ENCODE assay signal across 10 cellular contexts in the genomic region with DNA sequence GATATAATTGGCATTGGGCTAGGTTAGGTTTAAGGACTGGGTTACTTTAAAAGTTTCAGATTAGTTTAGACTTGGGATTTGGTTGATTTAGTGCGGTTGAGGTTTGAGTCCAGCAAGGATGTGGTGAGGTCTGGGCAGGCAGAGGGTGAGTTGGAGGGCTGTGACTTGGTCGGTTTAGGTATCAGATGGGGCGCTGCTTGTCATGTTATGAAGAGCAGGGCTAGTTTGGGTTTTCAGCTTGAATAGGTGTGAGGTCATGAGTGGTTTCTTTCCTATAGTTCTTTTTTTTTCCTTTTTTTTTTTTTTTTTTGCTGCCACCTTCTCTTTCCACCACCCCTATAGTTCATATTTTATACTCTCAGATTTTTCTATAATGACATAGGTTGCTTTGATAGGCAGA. TPM values are rescaled to one million over a fixed set of nuclear protein-coding genes. Genes with fewer than 3 reads are reported as not detected.
A peak's percentile ranks its signal among the peaks of the same experiment; 100 is the strongest.
DNase-seq lines count a peak whose midpoint lies in the region; ATAC-seq, FAIRE-seq and TF ChIP-seq lines count a peak whose summit lies in the region.
"Had no signal": no experiment of that assay in that cellular context is flagged by ENCODE, and none has a peak within 500 bp of the region (broad histone marks: within the 10 kb centered on the region; RNA-seq: fewer than 3 reads in every experiment).

No MANE protein-coding gene starts in this region.

- WGBS in sigmoid colon, 2 donors, result 64 to 79% methylated on average over 3 of the region's 3 CpGs

- ATAC-seq in GM21423 (IDR thresholded peaks at IDR 0.05; ENCODE audit: unreplicated experiment), result peak; percentile 40
- ATAC-seq in activated naive CD8-positive, alpha-beta T cell treated with anti-CD3 and anti-CD28 coated beads, Interleukin-2, amount 50 U/mL, for 24 hours, result peak; percentile 41

- no peak overlapping the region for H3K4me3 ChIP-seq in CD4-positive, alpha-beta memory T cell (ENCODE audit: low read length in 2 of 2)
- no peak overlapping the region for H3K4me3 ChIP-seq in sigmoid colon
- H3K4me3 ChIP-seq: colonic mucosa, Peyer's patch had no signal

- peaks cover 71% of the 10 kb centered on the region for H3K4me1 ChIP-seq in CD4-positive, alpha-beta memory T cell (ENCODE audit: insufficient read depth, low read length)
- peaks cover 0 to 86% (median 76%) of the 10 kb centered on the region in 4 donors for H3K4me1 ChIP-seq in sigmoid colon

- no peaks in the 10 kb centered on the region for H3K36me3 ChIP-seq in CD4-positive, alpha-beta memory T cell (ENCODE audit: insufficient read depth, low read length)
- H3K36me3 ChIP-seq in sigmoid colon, result peaks cover 0 to 15% (median 0%) of the 10 kb centered on the region in 4 donors
- H3K36me3 ChIP-seq: colonic mucosa had no signal

- H3K9me3 Mint-ChIP-seq in CD4-positive, alpha-beta memory T cell, result peaks cover 0 to 2% (median 0%) of the 10 kb centered on the region in 8 donors
- no peaks in the 10 kb centered on the region for H3K9me3 Mint-ChIP-seq in activated naive CD8-positive, alpha-beta T cell treated with anti-CD3 and anti-CD28 coated beads, Interleukin-2, amount 50 U/mL, for 24 hours

- peaks cover 11 to 12% of the 10 kb centered on the region in 2 donors for H3K36me3 Mint-ChIP-seq in CD4-positive, alpha-beta memory T cell
- peaks cover 7% of the 10 kb centered on the region for H3K36me3 Mint-ChIP-seq in activated naive CD8-positive, alpha-beta T cell treated with anti-CD3 and anti-CD28 coated beads, Interleukin-2, amount 50 U/mL, for 24 hours (ENCODE audit: low read depth)

- peaks cover 0 to 2% of the 10 kb centered on the region in 2 donors for H3K27me3 Mint-ChIP-seq in CD4-positive, alpha-beta memory T cell
- H3K27me3 Mint-ChIP-seq in activated naive CD8-positive, alpha-beta T cell treated with anti-CD3 and anti-CD28 coated beads, Interleukin-2, amount 50 U/mL, for 24 hours, result peaks cover 22% of the 10 kb centered on the region

- TF ChIP-seq POLR2A in sigmoid colon (IDR thresholded peaks at IDR 0.05), result no peak

- no peak for FAIRE-seq in urothelium cell line (lab: Jason Lieb, UNC)

- intact Hi-C loops in CD4-positive, alpha-beta memory T cell (cut with micrococcal nuclease), result no loop called here
- intact Hi-C loops in sigmoid colon (cut with DNase I), result no loop called here

- no peak for TF ChIP-seq CTCF in sigmoid colon (IDR thresholded peaks at IDR 0.05)

- TF ChIP-seq EP300 in sigmoid colon (IDR thresholded peaks at IDR 0.05), result no peak

- DNase-seq in CD4-positive, alpha-beta memory T cell, result peak in 2 of 5 donors; percentile 29 to 51
- DNase-seq in activated naive CD8-positive, alpha-beta T cell treated with anti-CD3 and anti-CD28 coated beads, Interleukin-2, amount 50 U/mL, for 24 hours, result peak; percentile 42
- DNase-seq in sigmoid colon, result no peak
- no peak for DNase-seq in NCI-H187 (lab: John Stamatoyannopoulos, UW)
- no peak for DNase-seq in NOMO-1 treated with dmso at 0.1 percent for 144 hours (lab: John Stamatoyannopoulos, UW; ENCODE audit: unreplicated experiment)
- DNase-seq in urothelium cell line (ENCODE audit: low spot score), result no peak
- DNase-seq: colonic mucosa, NCI-H524 had no signal

- no peaks in the 10 kb centered on the region for H3K9me3 ChIP-seq in CD4-positive, alpha-beta memory T cell (ENCODE audit: control insufficient read depth in 1 of 2, low read length in 2 of 2)
- H3K9me3 ChIP-seq in sigmoid colon, result no peaks in the 10 kb centered on the region
- H3K9me3 ChIP-seq: colonic mucosa, Peyer's patch had no signal

- peaks cover 61 to 80% (median 71%) of the 10 kb centered on the region in 4 donors for H3K4me1 Mint-ChIP-seq in CD4-positive, alpha-beta memory T cell
- peaks cover 69% of the 10 kb centered on the region for H3K4me1 Mint-ChIP-seq in activated naive CD8-positive, alpha-beta T cell treated with anti-CD3 and anti-CD28 coated beads, Interleukin-2, amount 50 U/mL, for 24 hours

- POLR2A ChIA-PET in CD4-positive, alpha-beta memory T cell (lab: Charles Lee; ENCODE audit: partially characterized antibody), result interaction anchor here (2.0 to 19.7 kb wide), 2 partner anchors 14 to 129 kb away, joined by 6 to 449 read pairs; a partner anchor contains a TSS

- peak overlapping the region in 7 of 8 donors; percentile 6 to 55 (median 21) for H3K4me3 Mint-ChIP-seq in CD4-positive, alpha-beta memory T cell
- no peak overlapping the region for H3K4me3 Mint-ChIP-seq in activated naive CD8-positive, alpha-beta T cell treated with anti-CD3 and anti-CD28 coated beads, Interleukin-2, amount 50 U/mL, for 24 hours

- CTCF ChIA-PET in CD4-positive, alpha-beta memory T cell (lab: Charles Lee; ENCODE audit: partially characterized antibody), result interaction anchor here (4.1 to 24.8 kb wide), 2 partner anchors 11 to 13 kb away, joined by 53 to 1065 read pairs; a partner anchor contains a TSS

- H3K27me3 ChIP-seq in CD4-positive, alpha-beta memory T cell (ENCODE audit: insufficient read depth, low read length), result no peaks in the 10 kb centered on the region
- no peaks in the 10 kb centered on the region for H3K27me3 ChIP-seq in sigmoid colon
- H3K27me3 ChIP-seq: colonic mucosa, Peyer's patch had no signal

- H3K27ac Mint-ChIP-seq in CD4-positive, alpha-beta memory T cell, result peak overlapping the region in 6 of 7 donors; percentile 24 to 94 (median 90)
- peak overlapping the region; percentile 36 for H3K27ac Mint-ChIP-seq in activated naive CD8-positive, alpha-beta T cell treated with anti-CD3 and anti-CD28 coated beads, Interleukin-2, amount 50 U/mL, for 24 hours

- no peak overlapping the region for H3K27ac ChIP-seq in CD4-positive, alpha-beta memory T cell (ENCODE audit: low read depth, low read length)
- peak overlapping the region; percentile 71 to 100 (median 88) for H3K27ac ChIP-seq in sigmoid colon
- H3K27ac ChIP-seq: colonic mucosa had no signal

RNA-seq across cellular contexts. Expression of a gene that starts 4.8 kb away (rescaled TPM):
- total RNA-seq in CD4-positive, alpha-beta memory T cell, result 1 to 10 TPM; 5.4 to 6.4 TPM
- polyA plus RNA-seq in CD4-positive, alpha-beta memory T cell, result 1 to 10 TPM in 1 of 2 donors, under 1 TPM in 1; 0.45 to 4.4 TPM
- total RNA-seq in sigmoid colon, result 10 to 100 TPM in 1 of 4 donors, 1 to 10 TPM in 3; 2.9 to 49.8 (median 6.6) TPM
- 1 to 10 TPM in 2 of 3 donors, under 1 TPM in 1; 0.92 to 6.5 (median 2.4) TPM for polyA plus RNA-seq in sigmoid colon

RNA-seq across cellular contexts. Expression of a gene that starts 15.3 kb away (rescaled TPM):
- 10 to 100 TPM; 87.9 to 91.3 TPM for total RNA-seq in CD4-positive, alpha-beta memory T cell
- polyA plus RNA-seq in CD4-positive, alpha-beta memory T cell, result 10 to 100 TPM; 93.6 to 96.2 TPM
- total RNA-seq in sigmoid colon, result 10 to 100 TPM; 48.5 to 78.9 (median 67.0) TPM
- polyA plus RNA-seq in sigmoid colon, result 100 to 1,000 TPM; 381 to 748 (median 498) TPM

RNA-seq across cellular contexts. Expression of a gene that starts 23.2 kb away (rescaled TPM):
- 10 to 100 TPM; 51.8 to 55.9 TPM for total RNA-seq in CD4-positive, alpha-beta memory T cell
- polyA plus RNA-seq in CD4-positive, alpha-beta memory T cell, result 1 to 10 TPM; 6.7 to 8.3 TPM
- total RNA-seq in sigmoid colon, result 10 to 100 TPM; 11.4 to 18.1 (median 16.5) TPM
- 10 to 100 TPM in 1 of 3 donors, 1 to 10 TPM in 2; 6.5 to 33.9 (median 6.6) TPM for polyA plus RNA-seq in sigmoid colon

RNA-seq across cellular contexts. Expression of a gene that starts 33.0 kb away (rescaled TPM):
- total RNA-seq in CD4-positive, alpha-beta memory T cell, result 100 to 1,000 TPM; 159 to 161 TPM
- polyA plus RNA-seq in CD4-positive, alpha-beta memory T cell, result 100 to 1,000 TPM; 474 to 774 TPM
- 10 to 100 TPM; 59.5 to 87.0 (median 80.0) TPM for total RNA-seq in sigmoid colon
- polyA plus RNA-seq in sigmoid colon, result 100 to 1,000 TPM; 228 to 357 (median 235) TPM

RNA-seq across cellular contexts. Expression of a gene that starts 35.3 kb away (rescaled TPM):
- 100 to 1,000 TPM; 371 to 382 TPM for total RNA-seq in CD4-positive, alpha-beta memory T cell
- polyA plus RNA-seq in CD4-positive, alpha-beta memory T cell, result 100 to 1,000 TPM; 316 to 331 TPM
- total RNA-seq in sigmoid colon, result 1 to 10 TPM in 2 of 4 donors, under 1 TPM in 1, not detected in 1; 0.71 to 2.5 (median 1.2) TPM
- 10 to 100 TPM in 1 of 3 donors, 1 to 10 TPM in 2; 1.6 to 48.2 (median 1.8) TPM for polyA plus RNA-seq in sigmoid colon
